19 cellular contexts compared by ENCODE assay signal in the genomic region with DNA sequence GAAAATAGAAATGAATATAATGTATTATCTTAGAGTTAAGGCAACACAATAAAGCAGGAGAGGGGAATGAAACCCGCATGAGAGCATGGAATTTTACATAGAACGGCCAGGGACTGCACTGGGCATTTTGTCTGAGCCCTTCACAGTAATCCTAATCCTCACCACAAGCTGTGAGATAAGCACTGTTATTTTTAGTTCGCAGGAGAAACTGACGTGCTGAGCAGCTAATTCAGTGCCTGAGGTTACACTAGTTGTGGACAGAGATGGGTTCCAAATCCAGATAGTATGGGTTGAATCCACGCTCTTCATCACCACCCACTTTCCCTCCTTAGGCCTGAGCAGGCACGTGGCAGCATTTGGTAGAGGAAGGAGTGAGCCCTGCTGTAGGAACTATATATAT. TPM values are rescaled to one million over a fixed set of nuclear protein-coding genes. Genes with fewer than 3 reads are reported as not detected.
DNase-seq lines count a peak whose midpoint lies in the region; ATAC-seq and TF ChIP-seq lines count a peak whose summit lies in the region.
"Had no signal": no experiment of that assay in that cellular context is flagged by ENCODE, and none has a peak within 500 bp of the region (broad histone marks: within the 10 kb centered on the region; RNA-seq: fewer than 3 reads in every experiment).

No MANE protein-coding gene starts in this region.

- DNase-seq in OCI-M1 (lab: John Stamatoyannopoulos, UW) (peak; percentile 87), fibroblast of villous mesenchyme (ENCODE audit: low read depth) (peak; percentile 54), right cardiac atrium (no peak), stomach (no peak), NCI-H2171 treated with DMSO at 0.1 percent for 48 hours (lab: John Stamatoyannopoulos, UW) (no peak)
- DNase-seq: ACHN, AML-193, Caco-2, DMS53, H7, NCI-H1048, NCI-H146, NCI-H2081, NCI-H510A, Peyer's patch, SHP77 had no signal

- 56% methylated on average over 6 of the region's 6 CpGs for WGBS in right cardiac atrium
- 71 to 86% (median 81%) methylated on average over 6 of the region's 6 CpGs for WGBS in stomach, 5 donors

- H3K27me3 ChIP-seq in right cardiac atrium (ENCODE audit: control insufficient read depth, insufficient read depth), result no peaks in the 10 kb centered on the region
- H3K27me3 ChIP-seq in skeletal muscle tissue (ENCODE audit: control insufficient read depth in 3 of 3, insufficient read depth in 3 of 3, low read length in 3 of 3), result no peaks in the 10 kb centered on the region
- no peaks in the 10 kb centered on the region for H3K27me3 ChIP-seq in stomach
- H3K27me3 ChIP-seq: Peyer's patch had no signal

- H3K4me3 ChIP-seq in fibroblast of villous mesenchyme (ENCODE audit: low read depth, low read length) (no peak overlapping the region), right cardiac atrium (ENCODE audit: low read length) (no peak overlapping the region), skeletal muscle tissue (ENCODE audit: low read length in 3 of 3) (no peak overlapping the region), stomach (no peak overlapping the region)
- H3K4me3 ChIP-seq: Peyer's patch had no signal

- TF ChIP-seq CTCF in fibroblast of villous mesenchyme (IDR thresholded peaks at IDR 0.05; ENCODE audit: insufficient read depth, low read depth, low read length) (no peak), stomach (IDR thresholded peaks at IDR 0.05) (no peak)

- peaks cover 3% of the 10 kb centered on the region for H3K4me1 ChIP-seq in right cardiac atrium (ENCODE audit: control insufficient read depth, insufficient read depth, low read length)
- peaks cover 2 to 9% (median 3%) of the 10 kb centered on the region in 3 donors for H3K4me1 ChIP-seq in skeletal muscle tissue (ENCODE audit: control insufficient read depth in 3 of 3, insufficient read depth in 3 of 3, low read length in 3 of 3)
- peaks cover 0 to 5% (median 0%) of the 10 kb centered on the region in 4 donors for H3K4me1 ChIP-seq in stomach
- H3K4me1 ChIP-seq: Caco-2, Peyer's patch had no signal

- H3K36me3 ChIP-seq in skeletal muscle tissue (ENCODE audit: control insufficient read depth in 3 of 3, insufficient read depth in 3 of 3, low read length in 3 of 3) (peaks cover 29 to 54% (median 41%) of the 10 kb centered on the region in 3 donors), stomach (peaks cover 8 to 87% (median 82%) of the 10 kb centered on the region in 4 donors)

- H3K9ac ChIP-seq in skeletal muscle tissue (ENCODE audit: low read depth in 1 of 3, low read length in 3 of 3), result peak overlapping the region in 1 of 3 donors; percentile 48
- H3K9ac ChIP-seq: KMS-11 had no signal

- intact Hi-C loops in right cardiac atrium (cut with DNase I) (no loop called here), stomach (cut with DNase I; ENCODE audit: low total_unique reads) (no loop called here)

- no peak for TF ChIP-seq POLR2A in stomach (IDR thresholded peaks at IDR 0.05)

- peak; percentile 54 to 66 for ATAC-seq in right cardiac atrium
- ATAC-seq in HG03571 (IDR thresholded peaks at IDR 0.05; ENCODE audit: unreplicated experiment), result no peak

- no peak for TF ChIP-seq EP300 in stomach (IDR thresholded peaks at IDR 0.05)

- H3K27ac ChIP-seq in right cardiac atrium (ENCODE audit: low read length), result peak overlapping the region; percentile 39
- H3K27ac ChIP-seq in skeletal muscle tissue (ENCODE audit: low read depth, low read length), result peak overlapping the region; percentile 51
- no peak overlapping the region for H3K27ac ChIP-seq in stomach
- H3K27ac ChIP-seq: KMS-11, Peyer's patch had no signal

- no peaks in the 10 kb centered on the region for H3K9me3 ChIP-seq in right cardiac atrium (ENCODE audit: control insufficient read depth, low read length)
- no peaks in the 10 kb centered on the region for H3K9me3 ChIP-seq in skeletal muscle tissue (ENCODE audit: control insufficient read depth in 3 of 3, low read length in 3 of 3)
- peaks cover 0 to 24% (median 8%) of the 10 kb centered on the region in 4 donors for H3K9me3 ChIP-seq in stomach

RNA-seq across cellular contexts. Expression of gene ZNF527, which starts 24.8 kb away (rescaled TPM):
- total RNA-seq in fibroblast of villous mesenchyme (3.9 and 5.6 TPM in 2 replicates), right cardiac atrium (1 to 10 TPM; 5.4 to 7.9 (median 6.9) TPM), skeletal muscle tissue (5.2 TPM), stomach (10 to 100 TPM in 1 of 5 donors, 1 to 10 TPM in 4; 2.7 to 20.6 (median 8.2) TPM)
- polyA plus RNA-seq in right cardiac atrium (4.2 TPM), stomach (1 to 10 TPM; 2.3 to 3.2 (median 2.6) TPM)

Comparison
In these comparisons a context has a peak if more than half of its experiments do, and no peak if none do; other contexts are left out.
1. DNase-seq: peak in OCI-M1 (single experiment) and fibroblast of villous mesenchyme (single experiment); none in right cardiac atrium (0 of 3), stomach (single experiment) and NCI-H2171 treated with DMSO at 0.1 percent for 48 hours (single experiment).
2. H3K27ac ChIP-seq: peak in right cardiac atrium (single experiment) and skeletal muscle tissue (single experiment); none in stomach (0 of 5).